14 cellular contexts compared by ENCODE assay signal in genomic region chr1:95278173-95278988, GRCh38. TPM values are rescaled to one million over a fixed set of nuclear protein-coding genes. Genes with fewer than 3 reads are reported as not detected.
A peak's percentile ranks its signal among the peaks of the same experiment; 100 is the strongest.
DNase-seq lines count a peak whose midpoint lies in the region; ATAC-seq and TF ChIP-seq lines count a peak whose summit lies in the region.
"Had no signal": no experiment of that assay in that cellular context is flagged by ENCODE, and none has a peak within 500 bp of the region (broad histone marks: within the 10 kb centered on the region; RNA-seq: fewer than 3 reads in every experiment).

No MANE protein-coding gene starts in this region.

- CTCF ChIA-PET in OCI-LY7 (lab: Charles Lee; ENCODE audit: unreplicated experiment), result no interaction called here

- H4K12ac ChIP-seq in trophoblast cell (ENCODE audit: low read depth, low read length), result no peak overlapping the region

- H3K9ac ChIP-seq in trophoblast cell (ENCODE audit: low read length), result no peak overlapping the region

- no TSS peak for BruUV-seq in OCI-LY7 (replicated peaks; lab: Mats Ljungman, UMichigan)

- H3K4ac ChIP-seq in trophoblast cell (ENCODE audit: low read depth, low read length), result no peak overlapping the region

- H3K4me3 ChIP-seq in OCI-LY7 (ENCODE audit: low read depth, low read length, poor library complexity, severe bottlenecking) (no peak overlapping the region), trophoblast cell (ENCODE audit: low read depth, low read length) (no peak overlapping the region)
- H3K4me3 ChIP-seq: gastroesophageal sphincter had no signal

- H3K18ac ChIP-seq in trophoblast cell (ENCODE audit: low read length), result no peak overlapping the region

- H3K27me3 ChIP-seq in trophoblast cell (ENCODE audit: insufficient read depth, low read length), result no peaks in the 10 kb centered on the region
- H3K27me3 ChIP-seq: gastroesophageal sphincter had no signal

- TF ChIP-seq CTCF in OCI-LY7 (conservative IDR thresholded peaks at IDR 0.05; ENCODE audit: low read length), result no peak
- TF ChIP-seq CTCF in osteocyte (IDR thresholded peaks at IDR 0.05), result no peak

- no peaks in the 10 kb centered on the region for H4K20me1 ChIP-seq in OCI-LY7 (ENCODE audit: insufficient read depth, low read length)

- peaks cover 2% of the 10 kb centered on the region for H3K9me3 Mint-ChIP-seq in osteocyte (ENCODE audit: unreplicated experiment)

- no CpG with 5 or more reads among the region's 4 CpGs for WGBS in trophoblast cell (ENCODE audit: extremely low coverage, insufficient coverage, insufficient read length)

- no peaks in the 10 kb centered on the region for H3K9me2 ChIP-seq in OCI-LY7 (ENCODE audit: insufficient read depth, low read length)

- H3K4me2 ChIP-seq in OCI-LY7 (ENCODE audit: low read length) (no peak overlapping the region), trophoblast cell (ENCODE audit: low read length) (no peak overlapping the region)

- H3K27ac ChIP-seq in OCI-LY7 (ENCODE audit: low read depth, low read length, poor library complexity, severe bottlenecking) (no peak overlapping the region), trophoblast cell (ENCODE audit: low read depth, low read length) (no peak overlapping the region)
- H3K27ac ChIP-seq: gastroesophageal sphincter had no signal

- DNase-seq in OCI-LY7 (ENCODE audit: low spot score) (no peak), trophoblast cell (no peak), activated gamma-delta T cell treated with Interleukin-2 at 50 U/mL for 16 hours (no peak), T-helper 1 cell (no peak), osteocyte (ENCODE audit: extremely low spot score, unreplicated experiment) (no peak)
- DNase-seq: activated CD4-positive, alpha-beta T cell treated with anti-CD3 and anti-CD28 coated beads for 4 hours; DMS153; NCI-H1417 treated with DMSO at 0.1 percent for 48 hours; stimulated activated CD4-positive, alpha-beta T cell treated with anti-CD3 and anti-CD28 coated beads, Interleukin-2, amount 100 ng/mL, for 24 hours; stimulated activated naive CD4-positive, alpha-beta T cell had no signal

- H3K79me2 ChIP-seq in OCI-LY7 (ENCODE audit: insufficient read depth, low read depth, low read length) (no peaks in the 10 kb centered on the region), trophoblast cell (ENCODE audit: control insufficient read depth, insufficient read depth, low read length, poor library complexity) (no peaks in the 10 kb centered on the region)

- H4K8ac ChIP-seq in trophoblast cell (ENCODE audit: low read depth, low read length), result no peak overlapping the region

- H3K23ac ChIP-seq in trophoblast cell (ENCODE audit: low read length), result no peak overlapping the region

- no peak overlapping the region for H3K14ac ChIP-seq in trophoblast cell (ENCODE audit: low read length)

- H2BK5ac ChIP-seq in trophoblast cell (ENCODE audit: low read depth, low read length, poor library complexity), result no peak overlapping the region

- H3K36me3 ChIP-seq in OCI-LY7 (ENCODE audit: insufficient read depth, low read length), result no peaks in the 10 kb centered on the region
- H3K36me3 ChIP-seq in trophoblast cell (ENCODE audit: control insufficient read depth in 1 of 2, insufficient read depth in 2 of 2, low read length in 2 of 2), result no peaks in the 10 kb centered on the region
- H3K36me3 ChIP-seq: gastroesophageal sphincter had no signal

- H3K79me1 ChIP-seq in trophoblast cell (ENCODE audit: low read length), result no peaks in the 10 kb centered on the region

- no peak overlapping the region for H3K4me3 Mint-ChIP-seq in osteocyte (ENCODE audit: unreplicated experiment)

- H3K9me3 ChIP-seq in OCI-LY7 (ENCODE audit: low read length), result no peaks in the 10 kb centered on the region
- H3K9me3 ChIP-seq in trophoblast cell (ENCODE audit: insufficient read depth, low read depth, low read length), result no peaks in the 10 kb centered on the region

- no peaks in the 10 kb centered on the region for H3K4me1 ChIP-seq in OCI-LY7 (ENCODE audit: insufficient read depth, low read length, poor library complexity, severe bottlenecking)
- no peaks in the 10 kb centered on the region for H3K4me1 ChIP-seq in trophoblast cell (ENCODE audit: control insufficient read depth in 1 of 2, insufficient read depth in 2 of 2, low read length in 2 of 2)
- H3K4me1 ChIP-seq: gastroesophageal sphincter had no signal

- no peaks in the 10 kb centered on the region for H3K36me3 Mint-ChIP-seq in osteocyte (ENCODE audit: unreplicated experiment)

- H3K4me1 Mint-ChIP-seq in osteocyte (ENCODE audit: unreplicated experiment), result no peaks in the 10 kb centered on the region

- no peak overlapping the region for H2BK12ac ChIP-seq in trophoblast cell (ENCODE audit: low read length)

- H4K91ac ChIP-seq in trophoblast cell (ENCODE audit: low read depth, low read length), result no peak overlapping the region

- no peak overlapping the region for H3K27ac Mint-ChIP-seq in osteocyte (ENCODE audit: unreplicated experiment)

- no peak overlapping the region for H2AK5ac ChIP-seq in trophoblast cell (ENCODE audit: low read length)

- intact Hi-C loops in OCI-LY7 (cut with micrococcal nuclease; ENCODE audit: unreplicated experiment), result no loop called here

- POLR2A ChIA-PET in OCI-LY7 (lab: Charles Lee), result no interaction called here

- peak; percentile 75 for ATAC-seq in GM18519 (IDR thresholded peaks at IDR 0.05; ENCODE audit: low FRiP score, unreplicated experiment)
- peak; percentile 74 for ATAC-seq in GM21390 (IDR thresholded peaks at IDR 0.05; ENCODE audit: unreplicated experiment)
- peak; percentile 66 for ATAC-seq in HG03039 (IDR thresholded peaks at IDR 0.05; ENCODE audit: unreplicated experiment)
- ATAC-seq: gastroesophageal sphincter had no signal

- H2AFZ ChIP-seq in OCI-LY7 (ENCODE audit: low read length) (peak overlapping the region; percentile 68), trophoblast cell (ENCODE audit: insufficient read depth, low read length, poor library complexity) (no peak overlapping the region)

- no peak overlapping the region for H2BK120ac ChIP-seq in trophoblast cell (ENCODE audit: insufficient read depth, low read length, poor library complexity)

- peaks cover 28% of the 10 kb centered on the region for H3K27me3 Mint-ChIP-seq in osteocyte (ENCODE audit: unreplicated experiment)

RNA-seq across cellular contexts. Expression of gene RWDD3, which starts 44.4 kb away (rescaled TPM):
- 10.9 and 11.7 TPM in 2 replicates for total RNA-seq in OCI-LY7 (2014; rRNA removed; shearing (Covaris generic))
- total RNA-seq in OCI-LY7 (2022), result 20.7 and 20.9 TPM in 2 replicates
- polyA plus RNA-seq in trophoblast cell (2013), result 20.0 and 20.2 TPM in 2 replicates
- total RNA-seq in osteocyte, result 13.1 and 15.5 TPM in 2 replicates
